ENCODE assay signal across 22 cellular contexts in the genomic region with DNA sequence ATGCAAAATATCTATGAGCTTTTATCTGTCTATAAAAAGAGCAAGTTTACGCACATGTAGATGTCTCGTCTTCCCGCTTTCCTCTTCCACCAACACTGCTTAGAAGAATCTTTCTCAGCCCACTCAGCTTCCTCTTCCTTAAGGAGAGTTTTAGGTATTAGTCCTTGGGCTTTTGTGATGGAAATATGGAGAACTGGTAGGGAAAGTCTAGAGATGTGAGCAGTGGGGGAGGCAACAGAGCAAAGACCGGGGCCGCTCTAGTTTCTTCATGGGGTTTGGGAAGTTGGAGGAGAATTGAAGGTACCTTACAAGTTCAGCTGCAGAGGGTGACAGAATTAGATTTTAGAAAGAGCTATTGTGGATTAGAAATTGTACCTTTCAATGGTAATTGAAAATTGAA. TPM values are rescaled to one million over a fixed set of nuclear protein-coding genes. Genes with fewer than 3 reads are reported as not detected.
DNase-seq lines count a peak whose midpoint lies in the region; ATAC-seq and TF ChIP-seq lines count a peak whose summit lies in the region.
"Had no signal": no experiment of that assay in that cellular context is flagged by ENCODE, and none has a peak within 500 bp of the region (broad histone marks: within the 10 kb centered on the region; RNA-seq: fewer than 3 reads in every experiment).

No MANE protein-coding gene starts in this region.

- H3K36me3 Mint-ChIP-seq in GM23338 (ENCODE audit: low read depth) = no peaks in the 10 kb centered on the region
- H3K36me3 Mint-ChIP-seq in WTC11 = peaks cover 5% of the 10 kb centered on the region; the same call in 1 of the 2 replicates
- H3K36me3 Mint-ChIP-seq: CD14-positive monocyte; CD4-positive, alpha-beta memory T cell had no signal

- H3K9me3 ChIP-seq in NT2/D1 (ENCODE audit: insufficient read depth, low read length) (no peaks in the 10 kb centered on the region), iPS-18a (ENCODE audit: control insufficient read depth, low read depth, low read length) (no peaks in the 10 kb centered on the region), adrenal gland (replicated peaks in 1 of 3) (no peaks in the 10 kb centered on the region), esophagus squamous epithelium (no peaks in the 10 kb centered on the region)
- H3K9me3 ChIP-seq: BE2C; BLaER1 treated with 17β-estradiol and CSF1 and Interleukin-3, amounts not matched to agents 10 nM and 100 nM had no signal

- no peaks in the 10 kb centered on the region for H4K20me1 ChIP-seq in GM23338 (replicated peaks; ENCODE audit: insufficient read depth)
- H4K20me1 ChIP-seq: BLaER1 treated with 17β-estradiol and CSF1 and Interleukin-3, amounts not matched to agents 10 nM and 100 nM had no signal

- H3K9me3 Mint-ChIP-seq in GM23338 (peaks cover 2% of the 10 kb centered on the region; the same call in 1 of the 3 replicates), WTC11 (peaks cover 29% of the 10 kb centered on the region)

- TF ChIP-seq POLR2A in adrenal gland (IDR thresholded peaks at IDR 0.05) (no peak), esophagus squamous epithelium (IDR thresholded peaks at IDR 0.05) (no peak)

- peaks cover 2% of the 10 kb centered on the region; the same call in 1 of the 2 replicates for H3K9me2 ChIP-seq in GM23338 (ENCODE audit: insufficient read depth)

- H3K9ac ChIP-seq in NT2/D1 (ENCODE audit: insufficient read length, low read depth) (no peak overlapping the region), iPS-18a (ENCODE audit: low read length) (no peak overlapping the region)
- H3K9ac ChIP-seq: BLaER1 treated with 17β-estradiol and CSF1 and Interleukin-3, amounts not matched to agents 10 nM and 100 nM had no signal

- H3K4me1 Mint-ChIP-seq in GM23338 (peaks cover 15% of the 10 kb centered on the region), WTC11 (peaks cover 26% of the 10 kb centered on the region)
- H3K4me1 Mint-ChIP-seq: CD14-positive monocyte; CD4-positive, alpha-beta memory T cell had no signal

- H3K4me3 ChIP-seq in GM23338 (no peak overlapping the region), NT2/D1 (ENCODE audit: insufficient read length, low read depth) (no peak overlapping the region), iPS-18a (ENCODE audit: low read length) (peak overlapping the region; percentile 1), adrenal gland (no peak overlapping the region), esophagus squamous epithelium (no peak overlapping the region)
- H3K4me3 ChIP-seq: BLaER1 treated with 17β-estradiol and CSF1 and Interleukin-3, amounts not matched to agents 10 nM and 100 nM had no signal

- H3F3A ChIP-seq in GM23338 (replicated peaks; ENCODE audit: low read depth) = no peaks in the 10 kb centered on the region

- peak; percentile 26 for DNase-seq in GM23338 (ENCODE audit: low spot score)
- DNase-seq in NT2/D1 (ENCODE audit: low read depth, low spot score) = peak; percentile 18
- no peak for DNase-seq in WTC11 (ENCODE audit: low spot score)
- no peak for DNase-seq in adrenal gland
- no peak for DNase-seq in esophagus squamous epithelium (lab: John Stamatoyannopoulos, UW)
- DNase-seq in substantia nigra (lab: John Stamatoyannopoulos, UW) = no peak
- DNase-seq: ACHN; AML-193; BE2C; Calu3; CD4-positive, alpha-beta memory T cell; COR-L47; DMS53; DMS79 treated with DMSO at 0.1 percent for 48 hours; GF-D8; H9 had no signal

- intact Hi-C loops in adrenal gland (cut with DNase I) (no loop called here), esophagus squamous epithelium (cut with DNase I) (no loop called here)

- H3K79me2 ChIP-seq in GM23338 (replicated peaks; ENCODE audit: insufficient read depth) = no peaks in the 10 kb centered on the region

- 83 to 90% (median 85%) methylated on average over 5 of the region's 5 CpGs for WGBS in adrenal gland, 4 donors
- 87 to 89% methylated on average over 5 of the region's 5 CpGs for WGBS in esophagus squamous epithelium, 2 donors

- 0 out of 2 replicates have a peak overlapping the region, but pooled peaks have one; percentile 2 for H3K27ac Mint-ChIP-seq in GM23338
- peak overlapping the region; percentile 0; the same call in 1 of the 2 replicates for H3K27ac Mint-ChIP-seq in WTC11
- H3K27ac Mint-ChIP-seq: CD14-positive monocyte; CD4-positive, alpha-beta memory T cell had no signal

- H3K27ac ChIP-seq in GM23338 (ENCODE audit: low read depth) (no peak overlapping the region), iPS-18a (ENCODE audit: low read length) (no peak overlapping the region), adrenal gland (no peak overlapping the region), esophagus squamous epithelium (no peak overlapping the region), substantia nigra (ENCODE audit: low read depth, low read length, poor library complexity, severe bottlenecking) (no peak overlapping the region)
- H3K27ac ChIP-seq: 22Rv1; BLaER1 treated with 17β-estradiol and CSF1 and Interleukin-3, amounts not matched to agents 10 nM and 100 nM had no signal

- no peak for TF ChIP-seq CTCF in GM23338 (conservative IDR thresholded peaks at IDR 0.05; ENCODE audit: low read depth in 2 of 2)
- TF ChIP-seq CTCF in WTC11 (IDR thresholded peaks at IDR 0.05) = no peak
- TF ChIP-seq CTCF in adrenal gland (IDR thresholded peaks at IDR 0.05) = no peak
- no peak for TF ChIP-seq CTCF in esophagus squamous epithelium (IDR thresholded peaks at IDR 0.05)

- CTCF ChIA-PET in WTC11 (lab: Charles Lee) = interaction anchor here (1.0 to 2.2 kb wide), 3 partner anchors 41 to 311 kb away, joined by 3 to 7 read pairs (median 3); no protein-coding TSS in a partner anchor

- H3K36me3 ChIP-seq in GM23338 (ENCODE audit: insufficient read depth) (no peaks in the 10 kb centered on the region), NT2/D1 (ENCODE audit: insufficient read depth, insufficient read length, low read length) (no peaks in the 10 kb centered on the region), iPS-18a (ENCODE audit: control insufficient read depth, low read depth, low read length) (no peaks in the 10 kb centered on the region), adrenal gland (replicated peaks in 1 of 2) (no peaks in the 10 kb centered on the region), esophagus squamous epithelium (no peaks in the 10 kb centered on the region)
- H3K36me3 ChIP-seq: BE2C; BLaER1 treated with 17β-estradiol and CSF1 and Interleukin-3, amounts not matched to agents 10 nM and 100 nM had no signal

- H3K4me2 ChIP-seq in GM23338 = peak overlapping the region; percentile 42; the same call in 1 of the 2 replicates
- H3K4me2 ChIP-seq: BLaER1 treated with 17β-estradiol and CSF1 and Interleukin-3, amounts not matched to agents 10 nM and 100 nM had no signal

- H3K27me3 ChIP-seq in GM23338 (ENCODE audit: insufficient read depth) = no peaks in the 10 kb centered on the region
- no peaks in the 10 kb centered on the region for H3K27me3 ChIP-seq in NT2/D1 (ENCODE audit: insufficient read depth, insufficient read length)
- no peaks in the 10 kb centered on the region for H3K27me3 ChIP-seq in iPS-18a (ENCODE audit: control insufficient read depth, insufficient read depth, low read length)
- no peaks in the 10 kb centered on the region for H3K27me3 ChIP-seq in adrenal gland
- no peaks in the 10 kb centered on the region for H3K27me3 ChIP-seq in esophagus squamous epithelium
- H3K27me3 ChIP-seq: BE2C; BLaER1 treated with 17β-estradiol and CSF1 and Interleukin-3, amounts not matched to agents 10 nM and 100 nM had no signal

- ATAC-seq in GM23338 = peak; percentile 65
- ATAC-seq in WTC11 = peak; percentile 97
- no peak for ATAC-seq in HG03175 (IDR thresholded peaks at IDR 0.05; ENCODE audit: unreplicated experiment)
- ATAC-seq: HCT116 had no signal

- POLR2A ChIA-PET in WTC11 (lab: Charles Lee) = interaction anchor here (1.0 kb wide), 1 partner anchor 30 kb away, joined by 5 read pairs; no protein-coding TSS in a partner anchor

- peak overlapping the region; percentile 50; the same call in 1 of the 2 replicates for H2AFZ ChIP-seq in GM23338

- H3K27me3 Mint-ChIP-seq in GM23338 (ENCODE audit: insufficient read depth, low read depth, poor library complexity) (no peaks in the 10 kb centered on the region), WTC11 (ENCODE audit: low read depth) (no peaks in the 10 kb centered on the region)

- H3K4me3 Mint-ChIP-seq in GM23338 (no peak overlapping the region; the same call in 2 of the 3 replicates), WTC11 (no peak overlapping the region)
- H3K4me3 Mint-ChIP-seq: CD14-positive monocyte; CD4-positive, alpha-beta memory T cell; H9 had no signal

- peaks cover 11% of the 10 kb centered on the region; the same call in 1 of the 2 replicates for H3K4me1 ChIP-seq in GM23338 (ENCODE audit: insufficient read depth)
- H3K4me1 ChIP-seq in NT2/D1 (ENCODE audit: insufficient read depth, insufficient read length) = no peaks in the 10 kb centered on the region
- peaks cover 14% of the 10 kb centered on the region for H3K4me1 ChIP-seq in iPS-18a (ENCODE audit: control insufficient read depth, low read depth, low read length)
- H3K4me1 ChIP-seq in adrenal gland (replicated peaks in 1 of 2) = no peaks in the 10 kb centered on the region
- no peaks in the 10 kb centered on the region for H3K4me1 ChIP-seq in esophagus squamous epithelium
- H3K4me1 ChIP-seq: BE2C; BLaER1 treated with 17β-estradiol and CSF1 and Interleukin-3, amounts not matched to agents 10 nM and 100 nM had no signal

TF ChIP-seq in WTC11, 78 proteins besides CTCF, POLR2A, EP300 and RAD21 (continues in another document):
- TF ChIP-seq MXD4 (CRISPR knock-in tag; IDR thresholded peaks at IDR 0.05; ENCODE audit: borderline replicate concordance) (no peak), ETV6 (CRISPR knock-in tag; IDR thresholded peaks at IDR 0.05) (no peak), NR1H2 (CRISPR knock-in tag; IDR thresholded peaks at IDR 0.05) (no peak)

RNA-seq across cellular contexts. Expression of a gene that starts 56.3 kb away (rescaled TPM):
- 8.6 and 8.7 TPM in 2 replicates for total RNA-seq in GM23338 (2014; rRNA removed; shearing (Covaris generic))
- polyA plus RNA-seq in GM23338 (2016; fragmentation: Nextera tagmentation; extraction: Ambion mirVana) (7.0 and 10.1 TPM in 2 replicates), adrenal gland (10 to 100 TPM in 1 of 3 donors, 1 to 10 TPM in 2; 8.6 to 10.5 (median 8.7) TPM)
- total RNA-seq in WTC11 (2021) (4.9 to 8.3 TPM (median 7.2 TPM) in 3 replicates), adrenal gland (10 to 100 TPM; 11.4 to 36.3 (median 20.4) TPM), esophagus squamous epithelium (10 to 100 TPM; 10.5 to 18.1 (median 15.1) TPM)

Comparison
In these comparisons a context has a peak if more than half of its experiments do, and no peak if none do; other contexts are left out.
1. DNase-seq: peak in GM23338 (single experiment) and NT2/D1 (single experiment); none in WTC11 (single experiment), adrenal gland (0 of 7), esophagus squamous epithelium (single experiment) and substantia nigra (0 of 49).